Comparison of ENCODE assay signal across 27 cellular contexts in the genomic region with DNA sequence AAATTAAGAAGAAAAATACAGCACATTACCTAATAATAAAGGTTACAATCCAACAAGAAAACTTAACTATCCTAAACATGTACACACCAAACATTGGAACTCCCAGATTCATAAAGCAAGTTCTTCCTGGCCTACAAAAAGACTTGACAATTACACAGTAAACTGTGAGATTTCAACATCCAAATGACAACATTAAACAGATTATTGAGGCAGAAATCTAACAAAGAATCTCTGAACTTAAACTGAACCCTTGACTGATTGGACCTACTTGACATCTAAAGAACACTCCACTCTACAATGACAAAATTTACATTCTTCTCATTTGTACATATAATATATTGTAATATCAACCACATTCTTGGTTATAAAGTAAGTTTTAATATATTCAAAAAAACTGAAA.
DNase-seq lines count a peak whose midpoint lies in the region; FAIRE-seq and TF ChIP-seq lines count a peak whose summit lies in the region.
"Had no signal": no experiment of that assay in that cellular context is flagged by ENCODE, and none has a peak within 500 bp of the region (broad histone marks: within the 10 kb centered on the region; RNA-seq: fewer than 3 reads in every experiment).

No MANE protein-coding gene starts in this region.

- no peak overlapping the region for H3K27ac ChIP-seq in esophagus muscularis mucosa (replicated peaks in 1 of 4)
- H3K27ac ChIP-seq: A549; BLaER1 treated with 17β-estradiol and CSF1 and Interleukin-3, amounts not matched to agents 10 nM and 100 nM; GM23248 had no signal

- H3K4me3 ChIP-seq in fibroblast of the aortic adventitia (ENCODE audit: low read depth, low read length) (no peak overlapping the region), esophagus muscularis mucosa (no peak overlapping the region)
- H3K4me3 ChIP-seq: A549; BLaER1 treated with 17β-estradiol and CSF1 and Interleukin-3, amounts not matched to agents 10 nM and 100 nM; GM12878; GM23248 had no signal

- intact Hi-C loops in esophagus muscularis mucosa (cut with DNase I), result no loop called here

- H3K27me3 Mint-ChIP-seq in activated T-cell treated with anti-CD3 and anti-CD28 coated beads, Interleukin-2, amount 50 U/mL, for 24 hours, result no peaks in the 10 kb centered on the region
- H3K27me3 Mint-ChIP-seq: CD4-positive, alpha-beta T cell; CD8-positive, alpha-beta memory T cell had no signal

- no peak overlapping the region for H3K27ac Mint-ChIP-seq in activated T-cell treated with anti-CD3 and anti-CD28 coated beads, Interleukin-2, amount 50 U/mL, for 24 hours
- H3K27ac Mint-ChIP-seq: CD14-positive monocyte; CD4-positive, alpha-beta T cell; CD8-positive, alpha-beta memory T cell had no signal

- H3K27me3 ChIP-seq in esophagus muscularis mucosa, result no peaks in the 10 kb centered on the region
- H3K27me3 ChIP-seq: BE2C; BLaER1 treated with 17β-estradiol and CSF1 and Interleukin-3, amounts not matched to agents 10 nM and 100 nM had no signal

- peak; percentile 28 for DNase-seq in NCI-H460 (ENCODE audit: extremely low read depth, low read depth)
- peak; percentile 2 for DNase-seq in fibroblast of the aortic adventitia (ENCODE audit: low read depth)
- no peak for DNase-seq in SKM-1 treated with dmso at 0.1 percent for 144 hours (lab: John Stamatoyannopoulos, UW; ENCODE audit: unreplicated experiment)
- no peak for DNase-seq in esophagus muscularis mucosa (ENCODE audit: extremely low spot score)
- no peak for DNase-seq in NCI-H2029 treated with DMSO at 0.1 percent for 48 hours (lab: John Stamatoyannopoulos, UW)
- DNase-seq in activated T-cell treated with anti-CD3 and anti-CD28 coated beads, Interleukin-2, amount 50 U/mL, for 24 hours, result no peak
- DNase-seq: 8988T; ACHN; AML-193; BE2C; CD4-positive, alpha-beta T cell; CD8-positive, alpha-beta memory T cell; DMS 273 treated with DMSO at 0.1 percent for 48 hours; DMS79; EL; GDM1; GM23248; H7; HCEC 1CT had no signal

- peak; percentile 26 for FAIRE-seq in endometrium (lab: Jason Lieb, UNC)
- FAIRE-seq: A549, D721Med, GM12878, GM19239, H1 had no signal

- peaks cover 27% of the 10 kb centered on the region for H3K9me3 Mint-ChIP-seq in activated T-cell treated with anti-CD3 and anti-CD28 coated beads, Interleukin-2, amount 50 U/mL, for 24 hours

- no peaks in the 10 kb centered on the region for H3K36me3 Mint-ChIP-seq in activated T-cell treated with anti-CD3 and anti-CD28 coated beads, Interleukin-2, amount 50 U/mL, for 24 hours (ENCODE audit: low read depth)
- H3K36me3 Mint-ChIP-seq: CD14-positive monocyte; CD8-positive, alpha-beta memory T cell had no signal

- no peak for TF ChIP-seq POLR2A in esophagus muscularis mucosa (IDR thresholded peaks at IDR 0.05; ENCODE audit: low read depth)

- peaks cover 0 to 8% (median 0%) of the 10 kb centered on the region in 4 donors for H3K9me3 ChIP-seq in esophagus muscularis mucosa
- H3K9me3 ChIP-seq: A549; BE2C; BLaER1 treated with 17β-estradiol and CSF1 and Interleukin-3, amounts not matched to agents 10 nM and 100 nM had no signal

- H3K36me3 ChIP-seq in esophagus muscularis mucosa, result no peaks in the 10 kb centered on the region
- H3K36me3 ChIP-seq: BE2C; BLaER1 treated with 17β-estradiol and CSF1 and Interleukin-3, amounts not matched to agents 10 nM and 100 nM had no signal

- TF ChIP-seq CTCF in fibroblast of the aortic adventitia (IDR thresholded peaks at IDR 0.05; ENCODE audit: insufficient read depth, low read length) (no peak), esophagus muscularis mucosa (IDR thresholded peaks at IDR 0.05) (no peak)

- H3K4me1 Mint-ChIP-seq in activated T-cell treated with anti-CD3 and anti-CD28 coated beads, Interleukin-2, amount 50 U/mL, for 24 hours (ENCODE audit: low read depth), result no peaks in the 10 kb centered on the region
- H3K4me1 Mint-ChIP-seq: CD14-positive monocyte; CD8-positive, alpha-beta memory T cell had no signal

- TF ChIP-seq EP300 in esophagus muscularis mucosa (IDR thresholded peaks at IDR 0.05), result no peak

- H3K4me3 Mint-ChIP-seq in activated T-cell treated with anti-CD3 and anti-CD28 coated beads, Interleukin-2, amount 50 U/mL, for 24 hours, result no peak overlapping the region
- H3K4me3 Mint-ChIP-seq: CD14-positive monocyte; CD4-positive, alpha-beta T cell; CD8-positive, alpha-beta memory T cell had no signal

- no peaks in the 10 kb centered on the region for H3K4me1 ChIP-seq in esophagus muscularis mucosa
- H3K4me1 ChIP-seq: A549; BE2C; BLaER1 treated with 17β-estradiol and CSF1 and Interleukin-3, amounts not matched to agents 10 nM and 100 nM had no signal

Comparison
In these comparisons a context has a peak if more than half of its experiments do, and no peak if none do; other contexts are left out.
1. DNase-seq: peak in NCI-H460 (single experiment) and fibroblast of the aortic adventitia (single experiment); none in SKM-1 treated with dmso at 0.1 percent for 144 hours (single experiment), esophagus muscularis mucosa (single experiment), NCI-H2029 treated with DMSO at 0.1 percent for 48 hours (single experiment) and activated T-cell treated with anti-CD3 and anti-CD28 coated beads, Interleukin-2, amount 50 U/mL, for 24 hours (single experiment).